ENCODE assay signal across 30 cellular contexts in the genomic region with DNA sequence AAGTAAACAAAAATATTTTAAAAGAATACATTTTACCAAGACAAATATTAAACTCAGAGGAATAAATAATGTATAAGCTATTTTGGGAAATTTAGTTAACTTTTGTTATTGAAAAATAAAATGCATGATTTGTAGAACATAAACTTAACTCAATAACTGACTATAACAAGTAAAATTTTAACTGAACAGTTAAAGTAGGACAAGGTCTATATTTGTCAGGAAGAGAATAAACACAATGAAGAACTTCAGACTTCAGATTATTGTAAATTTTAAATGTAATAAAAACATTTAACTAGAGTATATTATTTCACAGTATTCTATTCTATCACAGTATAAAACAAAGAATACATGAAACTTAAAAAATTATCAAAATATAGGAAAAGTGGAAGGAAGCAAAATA.
"Had no signal": no experiment of that assay in that cellular context is flagged by ENCODE, and none has a peak within 500 bp of the region (broad histone marks: within the 10 kb centered on the region; RNA-seq: fewer than 3 reads in every experiment).

No MANE protein-coding gene starts in this region.

- H3K4me3 ChIP-seq: ascending aorta, breast epithelium, cardiac muscle cell, coronary artery, esophagus muscularis mucosa, gastroesophageal sphincter had no signal

- H3K36me3 ChIP-seq: ascending aorta, breast epithelium, cardiac muscle cell, esophagus muscularis mucosa, gastroesophageal sphincter had no signal

- H3K27ac ChIP-seq: ascending aorta, breast epithelium, cardiac muscle cell, coronary artery, esophagus muscularis mucosa, foreskin keratinocyte, gastroesophageal sphincter had no signal

- H3K27me3 ChIP-seq: ascending aorta, breast epithelium, cardiac muscle cell, esophagus muscularis mucosa, foreskin keratinocyte, gastroesophageal sphincter had no signal

- H3K9me3 ChIP-seq: ascending aorta, breast epithelium, esophagus muscularis mucosa, gastroesophageal sphincter had no signal

- DNase-seq: activated CD4-positive, alpha-beta memory T cell treated with anti-CD3 and anti-CD28 coated beads for 36 hours; activated CD4-positive, alpha-beta T cell treated with anti-CD3 and anti-CD28 coated beads for 36 hours; activated CD4-positive, alpha-beta T cell treated with anti-CD3 and anti-CD28 coated beads, Interleukin-2, amount 10 ng/mL, durations not matched to agents 24 days and 14 days; activated CD4-positive, CD25-positive, alpha-beta regulatory T cell; activated CD4-positive, CD25-positive, alpha-beta regulatory T cell treated with anti-CD3 and anti-CD28 coated beads, Interleukin-2, amount 50 U/mL, for 72 hours; activated CD8-positive, alpha-beta memory T cell treated with anti-CD3 and anti-CD28 coated beads, Interleukin-2, amount 10 ng/mL, durations not matched to agents 7 days and 5 days; activated CD8-positive, alpha-beta memory T cell treated with anti-CD3 and anti-CD28 coated beads, Interleukin-2, amount 50 U/mL, for 48 hours; activated CD8-positive, alpha-beta T cell treated with anti-CD3 and anti-CD28 coated beads, Interleukin-2, amount 10 ng/mL, durations not matched to agents 7 days and 5 days; activated gamma-delta T cell; activated naive CD4-positive, alpha-beta T cell; activated naive CD4-positive, alpha-beta T cell treated with anti-CD3 and anti-CD28 coated beads, Interleukin-2, amount 10 ng/mL, durations not matched to agents 7 days and 5 days; activated naive CD8-positive, alpha-beta T cell treated with anti-CD3 and anti-CD28 coated beads, Interleukin-2, amount 10 ng/mL, durations not matched to agents 7 days and 5 days; activated T-cell treated with anti-CD3 and anti-CD28 coated beads for 4 hours; activated T-cell treated with anti-CD3 and anti-CD28 coated beads, Interleukin-2, amount 50 U/mL, for 24 hours; activated T-cell treated with anti-CD3 and anti-CD28 coated beads, Interleukin-2, amount 50 U/mL, for 72 hours; central memory CD4-positive, alpha-beta T cell; cerebellar nuclear complex; dermis blood vessel endothelial cell; effector CD4-positive, alpha-beta T cell; effector memory CD8-positive, alpha-beta T cell; erythroblast; foreskin keratinocyte; T-helper 2 cell had no signal

- ATAC-seq: activated CD4-positive, alpha-beta T cell treated with anti-CD3 and anti-CD28 coated beads for 36 hours; activated CD8-positive, alpha-beta memory T cell treated with anti-CD3 and anti-CD28 coated beads, Interleukin-2, amount 10 ng/mL, durations not matched to agents 7 days and 5 days; activated CD8-positive, alpha-beta T cell treated with anti-CD3 and anti-CD28 coated beads, Interleukin-2, amount 10 ng/mL, durations not matched to agents 7 days and 5 days; activated naive CD4-positive, alpha-beta T cell treated with anti-CD3 and anti-CD28 coated beads, Interleukin-2, amount 50 U/mL, for 72 hours; activated T-cell treated with anti-CD3 and anti-CD28 coated beads, Interleukin-2, amount 50 U/mL, for 72 hours; effector memory CD8-positive, alpha-beta T cell; foreskin keratinocyte; gastroesophageal sphincter had no signal

- H3K4me1 ChIP-seq: ascending aorta, breast epithelium, esophagus muscularis mucosa, foreskin keratinocyte, gastroesophageal sphincter had no signal
